Comparison of ENCODE assay signal across 13 cellular contexts in the genomic region with DNA sequence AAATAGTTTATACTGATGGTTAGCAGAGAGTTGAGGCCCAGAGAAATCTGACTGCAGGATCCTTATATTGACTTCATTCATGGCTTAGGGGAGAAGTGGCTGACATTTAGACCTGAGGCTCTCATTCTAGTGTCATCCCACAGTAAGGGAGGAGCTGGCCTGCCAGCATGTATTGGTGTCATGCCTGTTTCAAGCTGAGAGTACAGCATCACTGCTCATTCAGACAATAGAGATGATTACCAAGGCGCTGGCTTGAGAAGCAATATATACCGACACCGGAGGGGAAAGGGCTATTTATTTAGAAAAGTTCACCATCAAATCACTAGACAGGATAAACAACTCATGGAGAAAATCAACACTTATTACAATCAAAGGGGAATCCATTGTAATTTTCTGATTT.
"Had no signal": no experiment of that assay in that cellular context is flagged by ENCODE, and none has a peak within 500 bp of the region (broad histone marks: within the 10 kb centered on the region; RNA-seq: fewer than 3 reads in every experiment).

No MANE protein-coding gene starts in this region.

- H3K27me3 Mint-ChIP-seq: activated CD8-positive, alpha-beta memory T cell treated with anti-CD3 and anti-CD28 coated beads, Interleukin-2, amount 10 ng/mL, durations not matched to agents 7 days and 5 days had no signal

- H3K27ac Mint-ChIP-seq: activated CD8-positive, alpha-beta memory T cell treated with anti-CD3 and anti-CD28 coated beads, Interleukin-2, amount 10 ng/mL, durations not matched to agents 7 days and 5 days; activated naive CD8-positive, alpha-beta T cell; natural killer cell had no signal

- H3K4me3 Mint-ChIP-seq: activated CD8-positive, alpha-beta memory T cell treated with anti-CD3 and anti-CD28 coated beads, Interleukin-2, amount 10 ng/mL, durations not matched to agents 7 days and 5 days; activated naive CD8-positive, alpha-beta T cell; activated T-cell treated with anti-CD3 and anti-CD28 coated beads, Interleukin-2, amount 50 U/mL, for 4 hours; natural killer cell had no signal

- H3K27me3 ChIP-seq: esophagus muscularis mucosa, upper lobe of left lung had no signal

- H3K36me3 ChIP-seq: esophagus muscularis mucosa, upper lobe of left lung had no signal

- H3K27ac ChIP-seq: esophagus muscularis mucosa, upper lobe of left lung had no signal

- H3K4me1 ChIP-seq: esophagus muscularis mucosa, upper lobe of left lung had no signal

- H3K9me3 Mint-ChIP-seq: activated T-cell treated with anti-CD3 and anti-CD28 coated beads, Interleukin-2, amount 50 U/mL, for 4 hours; natural killer cell had no signal

- H3K36me3 Mint-ChIP-seq: activated CD8-positive, alpha-beta memory T cell treated with anti-CD3 and anti-CD28 coated beads, Interleukin-2, amount 10 ng/mL, durations not matched to agents 7 days and 5 days; activated naive CD8-positive, alpha-beta T cell; natural killer cell had no signal

- H3K4me3 ChIP-seq: esophagus muscularis mucosa, upper lobe of left lung had no signal

- DNase-seq: activated CD4-positive, alpha-beta T cell treated with anti-CD3 and anti-CD28 coated beads, Interleukin-2, amount 50 U/mL, for 48 hours; activated CD4-positive, CD25-positive, alpha-beta regulatory T cell treated with anti-CD3 and anti-CD28 coated beads, Interleukin-2, amount 50 U/mL, for 72 hours; activated CD8-positive, alpha-beta memory T cell treated with anti-CD3 and anti-CD28 coated beads, Interleukin-2, amount 10 ng/mL, durations not matched to agents 7 days and 5 days; activated effector memory CD4-positive, alpha-beta T cell treated with anti-CD3 and anti-CD28 coated beads, Interleukin-2, amount 50 U/mL, for 16 hours; activated T-cell treated with anti-CD3 and anti-CD28 coated beads, Interleukin-2, amount 50 U/mL, for 4 hours; islet precursor cell; mammary epithelial cell; natural killer cell; stimulated activated CD4-positive, alpha-beta T cell treated with anti-CD3 and anti-CD28 coated beads, Interleukin-12 subunit alpha, Interleukin-12 subunit beta, amount 100 ng/mL, for 4 hours; stimulated activated naive CD4-positive, alpha-beta T cell; upper lobe of left lung had no signal

- H3K4me1 Mint-ChIP-seq: activated CD8-positive, alpha-beta memory T cell treated with anti-CD3 and anti-CD28 coated beads, Interleukin-2, amount 10 ng/mL, durations not matched to agents 7 days and 5 days; natural killer cell had no signal

- H3K9me3 ChIP-seq: esophagus muscularis mucosa, upper lobe of left lung had no signal
